In the genomic region with DNA sequence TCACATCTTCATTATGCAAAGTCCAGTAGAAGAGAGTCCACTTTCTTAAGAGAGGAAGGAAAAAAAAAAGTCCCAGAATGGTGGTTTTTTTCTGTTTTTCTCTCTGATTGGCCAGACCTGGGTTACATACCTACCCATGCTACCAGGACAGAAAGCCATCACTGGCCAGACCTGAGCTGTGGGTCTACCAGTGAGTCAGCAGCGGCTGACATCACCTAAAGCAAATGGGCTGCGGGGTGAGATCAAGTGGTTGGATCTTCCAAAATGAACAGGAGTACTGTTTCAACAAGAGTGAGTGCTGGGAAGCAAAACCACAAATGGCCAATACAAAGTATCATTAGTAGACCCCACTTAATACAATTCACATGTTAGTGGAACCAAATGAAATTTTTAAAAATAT, we compare ENCODE assay signal across 10 cellular contexts. TPM values are rescaled to one million over a fixed set of nuclear protein-coding genes. Genes with fewer than 3 reads are reported as not detected.
DNase-seq lines count a peak whose midpoint lies in the region; ATAC-seq and TF ChIP-seq lines count a peak whose summit lies in the region.
"Had no signal": no experiment of that assay in that cellular context is flagged by ENCODE, and none has a peak within 500 bp of the region (broad histone marks: within the 10 kb centered on the region; RNA-seq: fewer than 3 reads in every experiment).

No MANE protein-coding gene starts in this region.

- H3K9me3 ChIP-seq in PC-9 (ENCODE audit: insufficient read depth, low read depth) (no peaks in the 10 kb centered on the region), stomach (no peaks in the 10 kb centered on the region)

- H3K9me2 ChIP-seq in PC-9 (ENCODE audit: insufficient read depth) = no peaks in the 10 kb centered on the region

- no peak overlapping the region for H3K27ac Mint-ChIP-seq in activated naive CD8-positive, alpha-beta T cell
- no peak overlapping the region for H3K27ac Mint-ChIP-seq in activated naive CD8-positive, alpha-beta T cell treated with anti-CD3 and anti-CD28 coated beads for 36 hours
- H3K27ac Mint-ChIP-seq in glutamatergic neuron (ENCODE audit: unreplicated experiment) = peak overlapping the region; percentile 83
- H3K27ac Mint-ChIP-seq: CD4-positive, CD25-positive, alpha-beta regulatory T cell; memory B cell had no signal

- H3K27ac ChIP-seq in PC-9 (no peak overlapping the region), stomach (no peak overlapping the region)

- H3K4me2 ChIP-seq in PC-9 = peak overlapping the region; percentile 79

- TF ChIP-seq EP300 in stomach (IDR thresholded peaks at IDR 0.05) = no peak

- H3K36me3 ChIP-seq in PC-9 (ENCODE audit: low read depth) (no peaks in the 10 kb centered on the region), stomach (no peaks in the 10 kb centered on the region)

- DNase-seq in activated naive CD8-positive, alpha-beta T cell treated with anti-CD3 and anti-CD28 coated beads for 36 hours = no peak
- DNase-seq in PC-9 (peak in 1 of 2 experiments; percentile 17), glutamatergic neuron (no peak), stomach (no peak), 8988T (no peak)
- DNase-seq in activated effector memory CD4-positive, alpha-beta T cell treated with anti-CD3 and anti-CD28 coated beads, Interleukin-2, amount 50 U/mL, for 16 hours = no peak
- DNase-seq: CD4-positive, CD25-positive, alpha-beta regulatory T cell had no signal

- no peak for ATAC-seq in GM18498 (IDR thresholded peaks at IDR 0.05; ENCODE audit: unreplicated experiment)

- H3K4me3 ChIP-seq in PC-9 = peak overlapping the region; percentile 57; the same call in 1 of the 2 replicates
- peak overlapping the region in 3 of 4 donors; percentile 57 to 65 (median 64) for H3K4me3 ChIP-seq in stomach

- intact Hi-C loops in PC-9 (cut with micrococcal nuclease; ENCODE audit: unreplicated experiment) = loop anchor here (10.0 kb wide), 1 partner anchor 1848 kb away; no protein-coding TSS in a partner anchor
- intact Hi-C loops in stomach (cut with DNase I; ENCODE audit: low total_unique reads) = no loop called here

- H3K27me3 Mint-ChIP-seq in activated naive CD8-positive, alpha-beta T cell = peaks cover 23% of the 10 kb centered on the region
- peaks cover 49% of the 10 kb centered on the region for H3K27me3 Mint-ChIP-seq in activated naive CD8-positive, alpha-beta T cell treated with anti-CD3 and anti-CD28 coated beads for 36 hours
- H3K27me3 Mint-ChIP-seq in glutamatergic neuron (ENCODE audit: unreplicated experiment) = peaks cover 8% of the 10 kb centered on the region

- 66 to 74% (median 71%) methylated on average over 2 of the region's 2 CpGs for WGBS in stomach, 5 donors

- H3K4me1 ChIP-seq in PC-9 (replicated peaks; ENCODE audit: insufficient read depth) (no peaks in the 10 kb centered on the region), stomach (peaks cover 6 to 17% (median 15%) of the 10 kb centered on the region in 4 donors)

- H3K9me3 Mint-ChIP-seq in activated naive CD8-positive, alpha-beta T cell (ENCODE audit: low read depth) = no peaks in the 10 kb centered on the region
- no peaks in the 10 kb centered on the region for H3K9me3 Mint-ChIP-seq in activated naive CD8-positive, alpha-beta T cell treated with anti-CD3 and anti-CD28 coated beads for 36 hours
- H3K9me3 Mint-ChIP-seq in glutamatergic neuron (ENCODE audit: unreplicated experiment) = peaks cover 10% of the 10 kb centered on the region
- H3K9me3 Mint-ChIP-seq: memory B cell had no signal

- CTCF ChIA-PET in PC-9 (lab: Charles Lee) = no interaction called here

- BruUV-seq in PC-9 (replicated peaks; lab: Mats Ljungman, UMichigan) = TSS peak; percentile 30

- H3K27me3 ChIP-seq in PC-9 (ENCODE audit: insufficient read depth, low read depth) (no peaks in the 10 kb centered on the region), stomach (peaks cover 0 to 21% (median 12%) of the 10 kb centered on the region in 3 donors)

- no peaks in the 10 kb centered on the region for H4K20me1 ChIP-seq in PC-9 (ENCODE audit: insufficient read depth)

- H3K36me3 Mint-ChIP-seq in activated naive CD8-positive, alpha-beta T cell = no peaks in the 10 kb centered on the region
- H3K36me3 Mint-ChIP-seq in activated naive CD8-positive, alpha-beta T cell treated with anti-CD3 and anti-CD28 coated beads for 36 hours = no peaks in the 10 kb centered on the region
- no peaks in the 10 kb centered on the region for H3K36me3 Mint-ChIP-seq in glutamatergic neuron (ENCODE audit: unreplicated experiment)
- H3K36me3 Mint-ChIP-seq: CD4-positive, CD25-positive, alpha-beta regulatory T cell; memory B cell had no signal

- peak overlapping the region; percentile 33 for H3K4me3 Mint-ChIP-seq in activated naive CD8-positive, alpha-beta T cell
- no peak overlapping the region for H3K4me3 Mint-ChIP-seq in activated naive CD8-positive, alpha-beta T cell treated with anti-CD3 and anti-CD28 coated beads for 36 hours
- peak overlapping the region; percentile 83 for H3K4me3 Mint-ChIP-seq in glutamatergic neuron (ENCODE audit: unreplicated experiment)
- H3K4me3 Mint-ChIP-seq: CD4-positive, CD25-positive, alpha-beta regulatory T cell; memory B cell had no signal

- TF ChIP-seq CTCF in PC-9 (conservative IDR thresholded peaks at IDR 0.05) (no peak), glutamatergic neuron (IDR thresholded peaks at IDR 0.05; ENCODE audit: partially characterized antibody, unreplicated experiment) (no peak), stomach (IDR thresholded peaks at IDR 0.05) (no peak)

- peak overlapping the region; percentile 82 for H2AFZ ChIP-seq in PC-9

- no peaks in the 10 kb centered on the region for H3K79me2 ChIP-seq in PC-9 (ENCODE audit: low read depth)

- peaks cover 6% of the 10 kb centered on the region for H3K4me1 Mint-ChIP-seq in activated naive CD8-positive, alpha-beta T cell (ENCODE audit: low read depth)
- H3K4me1 Mint-ChIP-seq in activated naive CD8-positive, alpha-beta T cell treated with anti-CD3 and anti-CD28 coated beads for 36 hours = peaks cover 6% of the 10 kb centered on the region
- H3K4me1 Mint-ChIP-seq in glutamatergic neuron (ENCODE audit: low read depth, unreplicated experiment) = peaks cover 7% of the 10 kb centered on the region
- H3K4me1 Mint-ChIP-seq: memory B cell had no signal

- POLR2A ChIA-PET in PC-9 (lab: Charles Lee; ENCODE audit: unreplicated experiment) = no interaction called here

- no peaks in the 10 kb centered on the region for H3F3A ChIP-seq in PC-9 (ENCODE audit: insufficient read depth, low read depth)

- TF ChIP-seq POLR2A in stomach (IDR thresholded peaks at IDR 0.05) = no peak

RNA-seq across cellular contexts. Expression of gene NDST3, which starts 1.6 kb away (rescaled TPM):
- total RNA-seq in activated naive CD8-positive, alpha-beta T cell treated with anti-CD3 and anti-CD28 coated beads for 36 hours = not detected
- 0.15 TPM in 1 of 2 replicates, not detected in the other for total RNA-seq in PC-9 (2021)
- 38.4 TPM for total RNA-seq in glutamatergic neuron (ENCODE audit: unreplicated experiment)
- total RNA-seq in stomach = 1 to 10 TPM in 1 of 5 donors, under 1 TPM in 1, not detected in 3; 0.72 to 1.5 TPM
- under 1 TPM; 0.13 to 0.37 (median 0.31) TPM for polyA plus RNA-seq in stomach
- total RNA-seq: CD4-positive, CD25-positive, alpha-beta regulatory T cell had no signal
- polyA plus RNA-seq: CD4-positive, CD25-positive, alpha-beta regulatory T cell had no signal

Comparison
In these comparisons a context has a peak if more than half of its experiments do, and no peak if none do; other contexts are left out.
1. RNA of gene NDST3, which starts 1.6 kb away (total RNA-seq): 38.4 TPM in glutamatergic neuron (single experiment); 0.15 TPM in PC-9, not detected in activated naive CD8-positive, alpha-beta T cell treated with anti-CD3 and anti-CD28 coated beads for 36 hours and 0.72 to 1.5 TPM in stomach; every median in the first group is over 10 times any median in the second.